ENCODE assay signal across 28 cellular contexts in the genomic region with DNA sequence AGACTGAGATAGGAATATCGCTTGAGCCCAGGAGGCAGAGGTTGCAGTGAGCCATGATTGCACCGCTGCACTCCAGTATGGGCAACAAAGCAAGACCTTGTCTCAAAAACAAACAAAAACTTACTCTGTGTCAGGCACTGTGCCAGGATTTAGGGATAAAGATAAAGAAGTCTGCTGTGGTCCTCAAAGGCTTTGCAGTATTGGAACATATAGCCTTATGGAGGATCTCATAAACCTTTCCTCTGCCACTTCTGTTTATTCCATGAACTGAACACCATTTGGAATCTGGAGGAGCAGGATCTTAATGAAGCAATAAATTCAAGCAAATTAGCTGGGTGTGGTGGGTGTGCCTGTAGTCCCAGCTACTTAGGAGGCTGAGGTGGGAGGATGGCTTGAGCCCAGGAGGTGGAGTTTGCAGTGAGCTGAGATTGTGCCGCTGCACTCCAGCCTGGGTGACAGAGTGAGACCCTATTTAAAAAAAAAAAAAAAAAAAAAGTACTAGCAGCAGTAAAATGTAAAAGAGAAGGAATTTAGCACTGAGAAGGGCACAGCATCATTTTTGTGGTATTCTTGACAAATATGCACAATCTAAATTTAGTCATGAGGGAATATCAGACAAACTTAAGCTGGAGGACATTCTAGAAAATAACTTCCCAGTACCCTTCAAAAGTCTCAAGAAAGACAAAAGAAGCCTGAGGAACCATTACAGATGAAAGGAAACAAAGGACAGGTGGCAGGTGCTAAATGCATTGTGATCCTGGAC. TPM values are rescaled to one million over a fixed set of nuclear protein-coding genes. Genes with fewer than 3 reads are reported as not detected.
DNase-seq lines count a peak whose midpoint lies in the region; ATAC-seq, FAIRE-seq and TF ChIP-seq lines count a peak whose summit lies in the region.
"Had no signal": no experiment of that assay in that cellular context is flagged by ENCODE, and none has a peak within 500 bp of the region (broad histone marks: within the 10 kb centered on the region; RNA-seq: fewer than 3 reads in every experiment).

No MANE protein-coding gene starts in this region.

- H2AFZ ChIP-seq in KMS-11 (ENCODE audit: low read depth) = no peak overlapping the region
- H2AFZ ChIP-seq: parathyroid adenoma had no signal

- FAIRE-seq in GM18507 (lab: Jason Lieb, UNC) = peak; percentile 5
- no peak for FAIRE-seq in H54 (lab: Jason Lieb, UNC)
- FAIRE-seq: GM12891, H1 had no signal

- H3K27ac ChIP-seq in KMS-11 = no peak overlapping the region
- no peak overlapping the region for H3K27ac ChIP-seq in colonic mucosa
- H3K27ac ChIP-seq: C4-2B, dorsolateral prefrontal cortex, heart right ventricle, parathyroid adenoma, Peyer's patch, upper lobe of left lung had no signal

- no peaks in the 10 kb centered on the region for H3K79me2 ChIP-seq in KMS-11 (ENCODE audit: insufficient read depth, low read depth)
- H3K79me2 ChIP-seq: parathyroid adenoma had no signal

- DNase-seq in GM18507 (ENCODE audit: extremely low spot score, insufficient read length, low read depth) (no peak), colonic mucosa (peak; percentile 37), mucosa of descending colon (peak in 1 of 3 donors; percentile 46), H54 (ENCODE audit: insufficient read length, low spot score) (no peak), NCI-H226 (no peak)
- DNase-seq: activated CD4-positive, alpha-beta T cell treated with anti-CD3 and anti-CD28 coated beads, Interleukin-2, amount 10 ng/mL, durations not matched to agents 24 days and 14 days; activated gamma-delta T cell; activated T-cell treated with anti-CD3 and anti-CD28 coated beads, Interleukin-2, amount 50 U/mL, for 24 hours; Caco-2; dorsolateral prefrontal cortex; foreskin fibroblast; heart right ventricle; MG63; NCI-H1417 treated with DMSO at 0.1 percent for 48 hours; NCI-H524; Peyer's patch; SHP77 treated with DMSO at 0.1 percent for 48 hours; stimulated activated CD4-positive, alpha-beta T cell treated with anti-CD3 and anti-CD28 coated beads, Interleukin-12 subunit alpha, Interleukin-12 subunit beta, amount 100 ng/mL, for 4 hours; stimulated activated CD4-positive, alpha-beta T cell treated with anti-CD3 and anti-CD28 coated beads, Interleukin-4, amount 100 ng/mL, for 1 hour; SW 1271; upper lobe of left lung had no signal

- H3K27me3 ChIP-seq in KMS-11 (ENCODE audit: insufficient read depth, low read depth) = no peaks in the 10 kb centered on the region; the same call in 1 of the 2 replicates
- no peaks in the 10 kb centered on the region for H3K27me3 ChIP-seq in colonic mucosa
- H3K27me3 ChIP-seq: dorsolateral prefrontal cortex, heart right ventricle, MG63, Peyer's patch, upper lobe of left lung had no signal

- TF ChIP-seq POLR2A in H54 (IDR thresholded peaks at IDR 0.05; ENCODE audit: low read depth, low read length) = no peak

- no peaks in the 10 kb centered on the region for H3K36me3 ChIP-seq in KMS-11 (ENCODE audit: insufficient read depth)
- no peaks in the 10 kb centered on the region for H3K36me3 ChIP-seq in colonic mucosa
- H3K36me3 ChIP-seq in mucosa of descending colon (ENCODE audit: low read depth) = no peaks in the 10 kb centered on the region
- H3K36me3 ChIP-seq: heart right ventricle, MG63, Peyer's patch, upper lobe of left lung had no signal

- no peak overlapping the region for H3K9ac ChIP-seq in KMS-11
- H3K9ac ChIP-seq in colonic mucosa (ENCODE audit: low read depth in 2 of 2, low read length in 2 of 2) = no peak overlapping the region
- H3K9ac ChIP-seq: parathyroid adenoma had no signal

- H3K4me3 ChIP-seq in KMS-11 (IDR thresholded peaks at IDR 0.05; ENCODE audit: insufficient read depth, low read depth, low read length) (no peak overlapping the region), colonic mucosa (no peak overlapping the region), mucosa of descending colon (no peak overlapping the region)
- H3K4me3 ChIP-seq: dorsolateral prefrontal cortex, heart right ventricle, Peyer's patch, upper lobe of left lung had no signal

- no peak for TF ChIP-seq CTCF in KMS-11 (conservative IDR thresholded peaks at IDR 0.05; ENCODE audit: low read depth, low read length)
- TF ChIP-seq CTCF in colonic mucosa (IDR thresholded peaks at IDR 0.05) = no peak
- no peak for TF ChIP-seq CTCF in mucosa of descending colon (IDR thresholded peaks at IDR 0.05)

- ATAC-seq in mucosa of descending colon (peak; percentile 66), HG03342 (IDR thresholded peaks at IDR 0.05; ENCODE audit: unreplicated experiment) (no peak)
- ATAC-seq: heart right ventricle; stimulated activated effector memory CD8-positive, alpha-beta T cell treated with anti-CD3 and anti-CD28 coated beads, Interleukin-12 subunit alpha, Interleukin-12 subunit beta, amount 100 ng/mL, for 72 hours had no signal

- H3K9me3 ChIP-seq in colonic mucosa (no peaks in the 10 kb centered on the region), mucosa of descending colon (no peaks in the 10 kb centered on the region)
- H3K9me3 ChIP-seq: Caco-2, MG63, Peyer's patch, upper lobe of left lung had no signal

- H3K4me1 ChIP-seq in KMS-11 (ENCODE audit: low read depth, poor library complexity, severe bottlenecking) (peaks cover 31% of the 10 kb centered on the region), colonic mucosa (no peaks in the 10 kb centered on the region), mucosa of descending colon (ENCODE audit: low read depth) (no peaks in the 10 kb centered on the region)
- H3K4me1 ChIP-seq: Caco-2, heart right ventricle, parathyroid adenoma, Peyer's patch, upper lobe of left lung had no signal

- H4K20me1 ChIP-seq in KMS-11 (ENCODE audit: insufficient read depth) = no peaks in the 10 kb centered on the region

- H3K4me2 ChIP-seq in KMS-11 = peak overlapping the region; percentile 76

- intact Hi-C loops in colonic mucosa (cut with DNase I) = no loop called here
- intact Hi-C loops in mucosa of descending colon (cut with DNase I, micrococcal nuclease) = no loop called here

RNA-seq across cellular contexts. Expression of gene BMAL2, which starts 27.1 kb away (rescaled TPM):
- 10 to 100 TPM in 1 of 2 donors, 1 to 10 TPM in 1; 7.0 to 14.9 TPM for total RNA-seq in colonic mucosa
- total RNA-seq in mucosa of descending colon = 1 to 10 TPM; 2.2 to 3.9 (median 3.6) TPM
